11 cellular contexts compared by ENCODE assay signal in genomic region chrX:13752646-13753045, GRCh38. TPM values are rescaled to one million over a fixed set of nuclear protein-coding genes. Genes with fewer than 3 reads are reported as not detected.
DNase-seq lines count a peak whose midpoint lies in the region; ATAC-seq, FAIRE-seq and TF ChIP-seq lines count a peak whose summit lies in the region.
"Had no signal": no experiment of that assay in that cellular context is flagged by ENCODE, and none has a peak within 500 bp of the region (broad histone marks: within the 10 kb centered on the region; RNA-seq: fewer than 3 reads in every experiment).

No MANE protein-coding gene starts in this region.

- DNase-seq in GM18507 (ENCODE audit: extremely low spot score, insufficient read length, low read depth) = no peak
- DNase-seq in KBM-7 = peak; percentile 63
- DNase-seq in foreskin keratinocyte = no peak
- DNase-seq in posterior vena cava (ENCODE audit: low spot score) = no peak
- DNase-seq in GM10266 (ENCODE audit: extremely low spot score) = no peak
- no peak for DNase-seq in dorsolateral prefrontal cortex
- no peak for DNase-seq in tibial nerve (ENCODE audit: low spot score in 2 of 2)
- DNase-seq: gastrocnemius medialis, NCI-H2029 treated with DMSO at 0.1 percent for 48 hours had no signal

- intact Hi-C loops in posterior vena cava (cut with DNase I) (no loop called here), dorsolateral prefrontal cortex (cut with DNase I) (no loop called here)

- peaks cover 11% of the 10 kb centered on the region for H3K4me1 ChIP-seq in foreskin keratinocyte
- no peaks in the 10 kb centered on the region for H3K4me1 ChIP-seq in tibial nerve
- H3K4me1 ChIP-seq: gastrocnemius medialis had no signal

- WGBS in tibial nerve, 2 donors = 71 to 87% methylated on average over 3 of the region's 3 CpGs

- no peaks in the 10 kb centered on the region for H3K9me3 ChIP-seq in tibial nerve
- H3K9me3 ChIP-seq: gastrocnemius medialis had no signal

- H3K4me3 ChIP-seq in dorsolateral prefrontal cortex = no peak overlapping the region
- no peak overlapping the region for H3K4me3 ChIP-seq in tibial nerve
- H3K4me3 ChIP-seq: gastrocnemius medialis had no signal

- ATAC-seq in GM21737 (IDR thresholded peaks at IDR 0.05; ENCODE audit: unreplicated experiment) = peak; percentile 52
- no peak for ATAC-seq in foreskin keratinocyte

- no peak for TF ChIP-seq CTCF in foreskin keratinocyte (conservative IDR thresholded peaks at IDR 0.05)
- no peak for TF ChIP-seq CTCF in GM10266 (IDR thresholded peaks at IDR 0.05; ENCODE audit: control insufficient read depth, insufficient read depth, low read depth, missing control alignments)
- no peak for TF ChIP-seq CTCF in dorsolateral prefrontal cortex (IDR thresholded peaks at IDR 0.05 in 54 of 56, conservative IDR thresholded peaks at IDR 0.05 in 2 of 56; ENCODE audit: low read depth in 1 of 56, partially characterized antibody in 56 of 56)
- no peak for TF ChIP-seq CTCF in tibial nerve (IDR thresholded peaks at IDR 0.05)

- peak overlapping the region; percentile 92 for H3K27ac ChIP-seq in foreskin keratinocyte
- no peak overlapping the region for H3K27ac ChIP-seq in dorsolateral prefrontal cortex
- H3K27ac ChIP-seq in tibial nerve = no peak overlapping the region
- H3K27ac ChIP-seq: gastrocnemius medialis had no signal

- FAIRE-seq in GM18507 (lab: Jason Lieb, UNC) = peak; percentile 97
- FAIRE-seq: TTC549 had no signal

- no peak for TF ChIP-seq EP300 in tibial nerve (IDR thresholded peaks at IDR 0.05)

- TF ChIP-seq POLR2A in tibial nerve (IDR thresholded peaks at IDR 0.05) = no peak

- in situ Hi-C loops in KBM-7 (cut with MboI; ENCODE audit: low pct_unique_long_range_greater_than_20kb, low sequenced_read_pairs) = loop anchor here (25.0 kb wide), 1 partner anchor 260 kb away; no protein-coding TSS in a partner anchor

- H3K27me3 ChIP-seq in foreskin keratinocyte = no peaks in the 10 kb centered on the region
- peaks cover 0 to 39% (median 6%) of the 10 kb centered on the region in 45 donors for H3K27me3 ChIP-seq in dorsolateral prefrontal cortex
- no peaks in the 10 kb centered on the region for H3K27me3 ChIP-seq in tibial nerve
- H3K27me3 ChIP-seq: gastrocnemius medialis had no signal

- peaks cover 0 to 6% (median 0%) of the 10 kb centered on the region in 3 donors for H3K36me3 ChIP-seq in tibial nerve

RNA-seq across cellular contexts. Expression of gene OFD1, which starts 18.1 kb away (rescaled TPM):
- total RNA-seq in foreskin keratinocyte (10.2 and 11.3 TPM in 2 replicates), posterior vena cava (10 to 100 TPM; 18.2 to 19.9 TPM), dorsolateral prefrontal cortex (10 to 100 TPM; 15.1 to 51.5 (median 29.7) TPM), tibial nerve (10 to 100 TPM; 14.7 to 38.1 (median 31.3) TPM)
- polyA plus RNA-seq in foreskin keratinocyte = 6.9 and 7.2 TPM in 2 replicates

RNA-seq across cellular contexts. Expression of gene TRAPPC2, which starts 18.2 kb away (rescaled TPM):
- total RNA-seq in foreskin keratinocyte (8.5 and 9.3 TPM in 2 replicates), posterior vena cava (10 to 100 TPM; 15.0 to 15.8 TPM), dorsolateral prefrontal cortex (10 to 100 TPM; 17.2 to 38.9 (median 28.2) TPM), tibial nerve (10 to 100 TPM in 3 of 4 donors, 1 to 10 TPM in 1; 9.0 to 13.8 (median 11.6) TPM)
- 3.9 and 5.5 TPM in 2 replicates for polyA plus RNA-seq in foreskin keratinocyte
